Comparison of ENCODE assay signal across 1 cellular context in the genomic region with DNA sequence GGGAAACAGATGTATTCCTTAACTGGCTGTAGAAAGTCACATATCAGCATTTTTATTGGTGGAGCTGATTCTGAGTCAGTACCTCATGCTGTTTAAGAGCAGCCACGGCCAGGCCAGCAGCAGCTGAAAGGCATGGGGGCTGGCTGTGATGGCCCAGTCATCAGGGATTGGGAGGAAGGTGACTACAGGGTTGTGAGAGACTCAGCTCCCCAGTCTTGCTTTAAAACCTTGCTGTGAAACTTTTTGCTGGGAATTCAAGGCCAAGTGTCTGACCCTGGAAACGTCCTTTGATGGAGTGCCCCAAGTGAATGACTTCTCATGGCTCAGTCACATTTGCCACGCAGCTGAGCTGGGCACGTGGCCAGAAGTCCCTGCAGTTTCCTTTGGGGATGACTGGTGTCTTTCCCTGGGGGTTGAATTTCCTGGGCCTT.
TF ChIP-seq lines count a peak whose summit lies in the region.

No MANE protein-coding gene starts in this region.

TF ChIP-seq in HepG2, 621 proteins besides CTCF, POLR2A, EP300 and RAD21 (continued from another document):
- TF ChIP-seq, protein P1, sequence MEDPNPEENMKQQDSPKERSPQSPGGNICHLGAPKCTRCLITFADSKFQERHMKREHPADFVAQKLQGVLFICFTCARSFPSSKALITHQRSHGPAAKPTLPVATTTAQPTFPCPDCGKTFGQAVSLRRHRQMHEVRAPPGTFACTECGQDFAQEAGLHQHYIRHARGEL (CRISPR knock-in tag; IDR thresholded peaks at IDR 0.05), result no peak
